1 cellular context compared by ENCODE assay signal in the genomic region with DNA sequence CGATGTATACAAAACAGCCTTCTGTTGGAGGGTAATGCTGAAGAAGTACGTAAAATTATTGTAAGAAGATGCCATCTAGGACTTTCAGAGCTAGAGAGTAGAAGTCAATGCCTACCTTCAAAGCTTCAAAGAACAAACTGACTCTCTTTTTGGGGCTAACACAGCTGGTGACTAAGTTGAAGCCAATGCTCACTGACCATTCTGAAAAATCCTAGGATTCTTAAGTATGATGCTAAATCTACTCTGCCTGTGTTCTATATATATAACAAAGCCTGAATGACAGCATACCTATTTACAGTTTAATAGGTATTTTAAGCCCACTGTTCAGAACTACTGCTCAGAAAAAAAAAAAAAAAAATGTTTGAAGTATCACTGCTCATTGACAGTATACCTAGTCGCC.
TF ChIP-seq lines count a peak whose summit lies in the region.

No MANE protein-coding gene starts in this region.

TF ChIP-seq in IMR-90, 13 proteins besides CTCF, POLR2A, EP300 and RAD21:
- no peak for TF ChIP-seq RFX5 (IDR thresholded peaks at IDR 0.05; ENCODE audit: low read depth, low read length)
- no peak for TF ChIP-seq CHD1 (IDR thresholded peaks at IDR 0.05; ENCODE audit: low read depth, low read length)
- no peak for TF ChIP-seq NFE2L2 (IDR thresholded peaks at IDR 0.05; ENCODE audit: low read depth, low read length)
